In the genomic region with DNA sequence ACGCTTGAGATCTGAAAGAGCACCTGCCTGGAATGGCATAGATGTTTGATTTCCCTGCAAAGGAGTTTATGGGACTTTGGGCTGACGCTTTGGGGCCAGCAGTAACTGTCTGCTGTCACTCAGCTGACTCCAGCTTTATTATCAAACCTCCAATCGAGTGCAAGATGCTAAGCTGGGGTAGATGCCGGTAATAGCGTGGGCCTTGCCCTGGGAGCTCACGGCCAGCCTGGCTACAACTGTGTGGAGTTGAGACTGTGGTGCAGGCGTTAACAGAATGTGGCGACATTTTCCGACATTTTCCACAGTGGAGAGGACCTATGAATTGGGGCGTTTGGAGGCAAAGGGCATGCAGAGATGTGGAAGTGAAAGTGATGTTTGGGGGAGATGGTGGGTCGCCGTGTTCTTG, we compare ENCODE assay signal across 1 cellular context.
A peak's percentile ranks its signal among the peaks of the same experiment; 100 is the strongest.
TF ChIP-seq lines count a peak whose summit lies in the region.

No MANE protein-coding gene starts in this region.

TF ChIP-seq in K562, 482 proteins besides CTCF, POLR2A, EP300 and RAD21 (continued from another document):
- TF ChIP-seq, protein P1, sequence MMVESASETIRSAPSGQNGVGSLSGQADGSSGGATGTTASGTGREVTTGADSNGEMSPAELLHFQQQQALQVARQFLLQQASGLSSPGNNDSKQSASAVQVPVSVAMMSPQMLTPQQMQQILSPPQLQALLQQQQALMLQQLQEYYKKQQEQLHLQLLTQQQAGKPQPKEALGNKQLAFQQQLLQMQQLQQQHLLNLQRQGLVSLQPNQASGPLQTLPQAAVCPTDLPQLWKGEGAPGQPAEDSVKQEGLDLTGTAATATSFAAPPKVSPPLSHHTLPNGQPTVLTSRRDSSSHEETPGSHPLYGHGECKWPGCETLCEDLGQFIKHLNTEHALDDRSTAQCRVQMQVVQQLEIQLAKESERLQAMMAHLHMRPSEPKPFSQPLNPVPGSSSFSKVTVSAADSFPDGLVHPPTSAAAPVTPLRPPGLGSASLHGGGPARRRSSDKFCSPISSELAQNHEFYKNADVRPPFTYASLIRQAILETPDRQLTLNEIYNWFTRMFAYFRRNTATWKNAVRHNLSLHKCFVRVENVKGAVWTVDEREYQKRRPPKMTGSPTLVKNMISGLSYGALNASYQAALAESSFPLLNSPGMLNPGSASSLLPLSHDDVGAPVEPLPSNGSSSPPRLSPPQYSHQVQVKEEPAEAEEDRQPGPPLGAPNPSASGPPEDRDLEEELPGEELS (CRISPR knock-in tag; IDR thresholded peaks at IDR 0.05; ENCODE audit: borderline replicate concordance) = no peak
- TF ChIP-seq ASH1L (IDR thresholded peaks at IDR 0.05; ENCODE audit: borderline replicate concordance, low read depth, partially characterized antibody) = no peak
- no peak for TF ChIP-seq PHF21A (IDR thresholded peaks at IDR 0.05; ENCODE audit: borderline replicate concordance, low read depth)
- TF ChIP-seq, protein P2, sequence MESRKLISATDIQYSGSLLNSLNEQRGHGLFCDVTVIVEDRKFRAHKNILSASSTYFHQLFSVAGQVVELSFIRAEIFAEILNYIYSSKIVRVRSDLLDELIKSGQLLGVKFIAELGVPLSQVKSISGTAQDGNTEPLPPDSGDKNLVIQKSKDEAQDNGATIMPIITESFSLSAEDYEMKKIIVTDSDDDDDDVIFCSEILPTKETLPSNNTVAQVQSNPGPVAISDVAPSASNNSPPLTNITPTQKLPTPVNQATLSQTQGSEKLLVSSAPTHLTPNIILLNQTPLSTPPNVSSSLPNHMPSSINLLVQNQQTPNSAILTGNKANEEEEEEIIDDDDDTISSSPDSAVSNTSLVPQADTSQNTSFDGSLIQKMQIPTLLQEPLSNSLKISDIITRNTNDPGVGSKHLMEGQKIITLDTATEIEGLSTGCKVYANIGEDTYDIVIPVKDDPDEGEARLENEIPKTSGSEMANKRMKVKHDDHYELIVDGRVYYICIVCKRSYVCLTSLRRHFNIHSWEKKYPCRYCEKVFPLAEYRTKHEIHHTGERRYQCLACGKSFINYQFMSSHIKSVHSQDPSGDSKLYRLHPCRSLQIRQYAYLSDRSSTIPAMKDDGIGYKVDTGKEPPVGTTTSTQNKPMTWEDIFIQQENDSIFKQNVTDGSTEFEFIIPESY (CRISPR knock-in tag; IDR thresholded peaks at IDR 0.05) = no peak
- TF ChIP-seq TFAP4 (CRISPR knock-in tag; IDR thresholded peaks at IDR 0.05; ENCODE audit: borderline replicate concordance) = peak; percentile 51
- TF ChIP-seq HDAC3 (IDR thresholded peaks at IDR 0.05; ENCODE audit: borderline replicate concordance, partially characterized antibody) = no peak
- no peak for TF ChIP-seq ZBTB8A (IDR thresholded peaks at IDR 0.05; ENCODE audit: partially characterized antibody)
- TF ChIP-seq, protein P3, sequence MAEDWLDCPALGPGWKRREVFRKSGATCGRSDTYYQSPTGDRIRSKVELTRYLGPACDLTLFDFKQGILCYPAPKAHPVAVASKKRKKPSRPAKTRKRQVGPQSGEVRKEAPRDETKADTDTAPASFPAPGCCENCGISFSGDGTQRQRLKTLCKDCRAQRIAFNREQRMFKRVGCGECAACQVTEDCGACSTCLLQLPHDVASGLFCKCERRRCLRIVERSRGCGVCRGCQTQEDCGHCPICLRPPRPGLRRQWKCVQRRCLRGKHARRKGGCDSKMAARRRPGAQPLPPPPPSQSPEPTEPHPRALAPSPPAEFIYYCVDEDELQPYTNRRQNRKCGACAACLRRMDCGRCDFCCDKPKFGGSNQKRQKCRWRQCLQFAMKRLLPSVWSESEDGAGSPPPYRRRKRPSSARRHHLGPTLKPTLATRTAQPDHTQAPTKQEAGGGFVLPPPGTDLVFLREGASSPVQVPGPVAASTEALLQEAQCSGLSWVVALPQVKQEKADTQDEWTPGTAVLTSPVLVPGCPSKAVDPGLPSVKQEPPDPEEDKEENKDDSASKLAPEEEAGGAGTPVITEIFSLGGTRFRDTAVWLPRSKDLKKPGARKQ (CRISPR knock-in tag; IDR thresholded peaks at IDR 0.05) = peak; percentile 29; the same call in 1 of the 2 replicates
- no peak for TF ChIP-seq HMG20A (CRISPR knock-in tag; conservative IDR thresholded peaks at IDR 0.05)
- TF ChIP-seq, protein P4, sequence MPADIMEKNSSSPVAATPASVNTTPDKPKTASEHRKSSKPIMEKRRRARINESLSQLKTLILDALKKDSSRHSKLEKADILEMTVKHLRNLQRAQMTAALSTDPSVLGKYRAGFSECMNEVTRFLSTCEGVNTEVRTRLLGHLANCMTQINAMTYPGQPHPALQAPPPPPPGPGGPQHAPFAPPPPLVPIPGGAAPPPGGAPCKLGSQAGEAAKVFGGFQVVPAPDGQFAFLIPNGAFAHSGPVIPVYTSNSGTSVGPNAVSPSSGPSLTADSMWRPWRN (IDR thresholded peaks at IDR 0.05; ENCODE audit: low read depth) = no peak
- no peak for TF ChIP-seq FOXP1 (CRISPR knock-in tag; IDR thresholded peaks at IDR 0.05)
- TF ChIP-seq, protein P5, sequence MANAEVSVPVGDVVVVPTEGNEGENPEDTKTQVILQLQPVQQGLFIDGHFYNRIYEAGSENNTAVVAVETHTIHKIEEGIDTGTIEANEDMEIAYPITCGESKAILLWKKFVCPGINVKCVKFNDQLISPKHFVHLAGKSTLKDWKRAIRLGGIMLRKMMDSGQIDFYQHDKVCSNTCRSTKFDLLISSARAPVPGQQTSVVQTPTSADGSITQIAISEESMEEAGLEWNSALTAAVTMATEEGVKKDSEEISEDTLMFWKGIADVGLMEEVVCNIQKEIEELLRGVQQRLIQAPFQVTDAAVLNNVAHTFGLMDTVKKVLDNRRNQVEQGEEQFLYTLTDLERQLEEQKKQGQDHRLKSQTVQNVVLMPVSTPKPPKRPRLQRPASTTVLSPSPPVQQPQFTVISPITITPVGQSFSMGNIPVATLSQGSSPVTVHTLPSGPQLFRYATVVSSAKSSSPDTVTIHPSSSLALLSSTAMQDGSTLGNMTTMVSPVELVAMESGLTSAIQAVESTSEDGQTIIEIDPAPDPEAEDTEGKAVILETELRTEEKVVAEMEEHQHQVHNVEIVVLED (CRISPR knock-in tag; IDR thresholded peaks at IDR 0.05) = no peak
- TF ChIP-seq CXXC5 (CRISPR knock-in tag; IDR thresholded peaks at IDR 0.05) = no peak
- TF ChIP-seq, protein P6, sequence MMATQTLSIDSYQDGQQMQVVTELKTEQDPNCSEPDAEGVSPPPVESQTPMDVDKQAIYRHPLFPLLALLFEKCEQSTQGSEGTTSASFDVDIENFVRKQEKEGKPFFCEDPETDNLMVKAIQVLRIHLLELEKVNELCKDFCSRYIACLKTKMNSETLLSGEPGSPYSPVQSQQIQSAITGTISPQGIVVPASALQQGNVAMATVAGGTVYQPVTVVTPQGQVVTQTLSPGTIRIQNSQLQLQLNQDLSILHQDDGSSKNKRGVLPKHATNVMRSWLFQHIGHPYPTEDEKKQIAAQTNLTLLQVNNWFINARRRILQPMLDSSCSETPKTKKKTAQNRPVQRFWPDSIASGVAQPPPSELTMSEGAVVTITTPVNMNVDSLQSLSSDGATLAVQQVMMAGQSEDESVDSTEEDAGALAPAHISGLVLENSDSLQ (IDR thresholded peaks at IDR 0.05) = peak; percentile 89
- no peak for TF ChIP-seq HDAC1 (IDR thresholded peaks at IDR 0.05)
- peak; percentile 33; the same call in 1 of the 2 replicates for TF ChIP-seq HDGF (IDR thresholded peaks at IDR 0.05)
- TF ChIP-seq PBX2 (CRISPR knock-in tag; IDR thresholded peaks at IDR 0.05; ENCODE audit: low read depth) = no peak
- no peak for TF ChIP-seq PBX2 (tag; conservative IDR thresholded peaks at IDR 0.05; ENCODE audit: low read depth)
- no peak for TF ChIP-seq MTA2 (IDR thresholded peaks at IDR 0.05; ENCODE audit: low read depth)
- no peak for TF ChIP-seq USF2 (CRISPR knock-in tag; IDR thresholded peaks at IDR 0.05)
- 0 out of 2 replicates have a peak, but pooled peaks have one; percentile 13 for TF ChIP-seq L3MBTL2 (IDR thresholded peaks at IDR 0.05)
- TF ChIP-seq LEF1 (IDR thresholded peaks at IDR 0.05) = no peak
- TF ChIP-seq CC2D1A (IDR thresholded peaks at IDR 0.05) = no peak
- no peak for TF ChIP-seq HLTF (IDR thresholded peaks at IDR 0.05)
- TF ChIP-seq ZNF77 (CRISPR knock-in tag; IDR thresholded peaks at IDR 0.05) = no peak
- TF ChIP-seq ZNF146 (CRISPR knock-in tag; IDR thresholded peaks at IDR 0.05; ENCODE audit: unreplicated experiment) = no peak
- no peak for TF ChIP-seq EWSR1 (IDR thresholded peaks at IDR 0.05; ENCODE audit: borderline replicate concordance, low read depth, partially characterized antibody)
- peak; percentile 43 for TF ChIP-seq MEIS2 (IDR thresholded peaks at IDR 0.05; ENCODE audit: partially characterized antibody)
- TF ChIP-seq GATAD2A (IDR thresholded peaks at IDR 0.05) = no peak
- TF ChIP-seq ZNF175 (CRISPR knock-in tag; IDR thresholded peaks at IDR 0.05; ENCODE audit: low read depth) = no peak
- no peak for TF ChIP-seq EP400 (IDR thresholded peaks at IDR 0.05)
- no peak for TF ChIP-seq NFE2 (IDR thresholded peaks at IDR 0.05; ENCODE audit: low read depth)
- TF ChIP-seq ZNF780A (CRISPR knock-in tag; IDR thresholded peaks at IDR 0.05) = no peak
- TF ChIP-seq, protein P7, sequence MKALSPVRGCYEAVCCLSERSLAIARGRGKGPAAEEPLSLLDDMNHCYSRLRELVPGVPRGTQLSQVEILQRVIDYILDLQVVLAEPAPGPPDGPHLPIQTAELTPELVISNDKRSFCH (CRISPR knock-in tag; IDR thresholded peaks at IDR 0.05) = no peak
- TF ChIP-seq, protein P7 (tag; IDR thresholded peaks at IDR 0.05) = no peak
- TF ChIP-seq CBX3 (IDR thresholded peaks at IDR 0.05; ENCODE audit: borderline replicate concordance in 1 of 2, low read length in 2 of 2) = no peak
